In the genomic region with DNA sequence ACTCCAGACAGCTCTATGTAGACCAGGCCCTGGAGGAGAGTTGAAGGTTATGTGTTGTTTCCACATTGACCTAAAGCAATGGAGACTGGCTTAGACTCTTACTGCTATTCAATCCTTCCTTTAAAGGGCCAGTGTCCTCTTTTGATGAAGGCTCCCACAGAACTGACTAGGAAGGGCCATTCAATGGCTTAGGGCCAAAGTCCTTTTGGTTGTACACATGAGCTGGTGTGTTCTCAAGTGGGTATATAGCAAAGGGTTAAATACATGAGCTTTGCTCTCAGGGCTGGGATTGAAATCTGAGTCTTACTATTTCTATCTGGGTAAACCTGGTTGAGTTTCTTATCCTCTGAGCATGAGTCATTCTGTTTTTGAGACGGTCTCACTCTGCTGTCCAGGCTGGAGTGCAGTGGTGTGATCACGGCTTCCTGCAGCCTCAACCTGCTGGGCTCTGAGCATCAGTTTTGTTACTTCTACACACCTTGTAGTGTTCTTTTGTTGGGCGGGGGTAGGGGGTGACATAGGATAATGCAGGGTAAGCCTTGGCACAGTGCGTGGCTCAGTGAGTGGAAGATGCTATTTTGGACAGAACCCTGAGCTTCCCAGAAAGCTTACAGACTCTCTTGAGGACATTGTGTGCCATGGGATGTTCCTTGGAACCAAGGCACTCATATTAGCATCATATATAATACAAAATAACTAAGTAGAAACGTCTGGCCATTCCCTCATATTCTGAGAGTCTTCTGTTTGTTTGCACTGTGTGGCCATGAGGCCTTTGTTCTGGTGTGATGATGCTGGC, we compare ENCODE assay signal across 19 cellular contexts.
A peak's percentile ranks its signal among the peaks of the same experiment; 100 is the strongest.
DNase-seq lines count a peak whose midpoint lies in the region; ATAC-seq and TF ChIP-seq lines count a peak whose summit lies in the region.
"Had no signal": no experiment of that assay in that cellular context is flagged by ENCODE, and none has a peak within 500 bp of the region (broad histone marks: within the 10 kb centered on the region; RNA-seq: fewer than 3 reads in every experiment).

No MANE protein-coding gene starts in this region.

- ATAC-seq in left lobe of liver: peak; percentile 29
- no peak for ATAC-seq in GM21360 (IDR thresholded peaks at IDR 0.05; ENCODE audit: unreplicated experiment)

- no peak overlapping the region for H3K4me3 Mint-ChIP-seq in mesothelial cell of epicardium
- H3K4me3 Mint-ChIP-seq: activated naive CD4-positive, alpha-beta T cell treated with anti-CD3 and anti-CD28 coated beads, Interleukin-2, amount 50 U/mL, for 24 hours; B cell; T-helper 1 cell treated with Interleukin-12 subunit alpha and Interleukin-12 subunit beta and Interleukin-4 antibody, amounts not matched to agents 30 μg/mL and 1 μg/mL, for 36 hours had no signal

- TF ChIP-seq CTCF in cardiac fibroblast (IDR thresholded peaks at IDR 0.05; ENCODE audit: low read depth, low read length) (no peak), mesothelial cell of epicardium (IDR thresholded peaks at IDR 0.05; ENCODE audit: unreplicated experiment) (no peak)

- peaks cover 11% of the 10 kb centered on the region for H3K4me1 Mint-ChIP-seq in mesothelial cell of epicardium
- H3K4me1 Mint-ChIP-seq: B cell had no signal

- H3K36me3 Mint-ChIP-seq in mesothelial cell of epicardium: peaks cover 28% of the 10 kb centered on the region

- no peaks in the 10 kb centered on the region for H3K27me3 Mint-ChIP-seq in mesothelial cell of epicardium (ENCODE audit: low read depth)

- peak; percentile 41 for DNase-seq in EH (ENCODE audit: low read depth)
- DNase-seq in M059J (ENCODE audit: low read depth): peak; percentile 69
- peak; percentile 25 to 50 for DNase-seq in cardiac fibroblast (ENCODE audit: low read depth in 2 of 2)
- DNase-seq in left lobe of liver (ENCODE audit: low spot score): no peak
- DNase-seq in mesothelial cell of epicardium (ENCODE audit: low spot score in 2 of 2, unreplicated experiment in 2 of 2): no peak
- DNase-seq in activated effector memory CD4-positive, alpha-beta T cell treated with anti-CD3 and anti-CD28 coated beads, Interleukin-2, amount 50 U/mL, for 16 hours: no peak
- DNase-seq in activated CD4-positive, alpha-beta T cell treated with anti-CD3 and anti-CD28 coated beads for 1 hour: no peak
- DNase-seq: activated CD8-positive, alpha-beta memory T cell treated with anti-CD3 and anti-CD28 coated beads, Interleukin-2, amount 50 U/mL, for 4 hours; central memory CD4-positive, alpha-beta T cell; DMS 273 treated with DMSO at 0.1 percent for 48 hours; heart right ventricle; NCI-H69; spleen; stomach; uterus had no signal

- H3K9me3 Mint-ChIP-seq in mesothelial cell of epicardium: peaks cover 7% of the 10 kb centered on the region
- H3K9me3 Mint-ChIP-seq: activated naive CD4-positive, alpha-beta T cell treated with anti-CD3 and anti-CD28 coated beads, Interleukin-2, amount 50 U/mL, for 24 hours; T-helper 1 cell treated with Interleukin-12 subunit alpha and Interleukin-12 subunit beta and Interleukin-4 antibody, amounts not matched to agents 30 μg/mL and 1 μg/mL, for 36 hours had no signal

- no peak overlapping the region for H3K4me3 ChIP-seq in cardiac fibroblast (replicated peaks in 1 of 2; ENCODE audit: low read depth in 2 of 2, low read length in 2 of 2)
- H3K4me3 ChIP-seq: heart right ventricle, spleen, stomach, uterus had no signal

- H3K27ac Mint-ChIP-seq in mesothelial cell of epicardium: no peak overlapping the region
- H3K27ac Mint-ChIP-seq: activated naive CD4-positive, alpha-beta T cell treated with anti-CD3 and anti-CD28 coated beads, Interleukin-2, amount 50 U/mL, for 24 hours; B cell; T-helper 1 cell treated with Interleukin-12 subunit alpha and Interleukin-12 subunit beta and Interleukin-4 antibody, amounts not matched to agents 30 μg/mL and 1 μg/mL, for 36 hours had no signal

Comparison
In these comparisons a context has a peak if more than half of its experiments do, and no peak if none do; other contexts are left out.
1. DNase-seq: peak in EH (single experiment), M059J (single experiment) and cardiac fibroblast (2 of 2); none in left lobe of liver (single experiment), mesothelial cell of epicardium (0 of 2), activated effector memory CD4-positive, alpha-beta T cell treated with anti-CD3 and anti-CD28 coated beads, Interleukin-2, amount 50 U/mL, for 16 hours (single experiment) and activated CD4-positive, alpha-beta T cell treated with anti-CD3 and anti-CD28 coated beads for 1 hour (single experiment).